ENCODE assay signal across 18 cellular contexts in genomic region chr9:137082925-137083290, GRCh38. TPM values are rescaled to one million over a fixed set of nuclear protein-coding genes. Genes with fewer than 3 reads are reported as not detected.
DNase-seq lines count a peak whose midpoint lies in the region; ATAC-seq, FAIRE-seq and TF ChIP-seq lines count a peak whose summit lies in the region.
"Had no signal": no experiment of that assay in that cellular context is flagged by ENCODE, and none has a peak within 500 bp of the region (broad histone marks: within the 10 kb centered on the region; RNA-seq: fewer than 3 reads in every experiment).

No MANE protein-coding gene starts in this region.

- H3K9me3 Mint-ChIP-seq in IgD-negative memory B cell = no peaks in the 10 kb centered on the region
- H3K9me3 Mint-ChIP-seq in activated T-helper 17 cell treated with anti-CD3 and anti-CD28 coated beads, Interleukin-2, amount 50 U/mL, for 72 hours = no peaks in the 10 kb centered on the region
- H3K9me3 Mint-ChIP-seq: activated naive CD4-positive, alpha-beta T cell treated with anti-CD3 and anti-CD28 coated beads, Interleukin-2, amount 10 ng/mL, durations not matched to agents 7 days and 5 days; CD4-positive, alpha-beta memory T cell; immature natural killer cell had no signal

- DNase-seq in suprapubic skin (ENCODE audit: low spot score in 2 of 2) (no peak), DMS114 treated with DMSO at 0.1 percent for 48 hours (lab: John Stamatoyannopoulos, UW; ENCODE audit: unreplicated experiment) (no peak), midbrain (lab: John Stamatoyannopoulos, UW) (no peak), GM12891 (ENCODE audit: insufficient read length, low spot score) (no peak)
- DNase-seq: activated naive CD4-positive, alpha-beta T cell treated with anti-CD3 and anti-CD28 coated beads, Interleukin-2, amount 10 ng/mL, durations not matched to agents 7 days and 5 days; CD4-positive, alpha-beta memory T cell; H7; immature natural killer cell; NCI-H1105 treated with DMSO at 0.1 percent for 48 hours; NCI-H2227 treated with DMSO at 0.1 percent for 48 hours; stimulated activated naive CD4-positive, alpha-beta T cell treated with Interleukin-2 at 50 U/mL for 16 hours had no signal

- TF ChIP-seq POLR2A in gastroesophageal sphincter (IDR thresholded peaks at IDR 0.05) (no peak), suprapubic skin (IDR thresholded peaks at IDR 0.05) (no peak), GM12891 (IDR thresholded peaks at IDR 0.05; ENCODE audit: low read depth, low read length) (no peak)

- H3K36me3 ChIP-seq in gastroesophageal sphincter = peaks cover 0 to 54% of the 10 kb centered on the region in 2 donors
- H3K36me3 ChIP-seq in suprapubic skin = peaks cover 34% of the 10 kb centered on the region
- H3K36me3 ChIP-seq: cardiac muscle cell had no signal

- H3K4me1 Mint-ChIP-seq in IgD-negative memory B cell = peaks cover 16 to 28% (median 20%) of the 10 kb centered on the region in 3 donors
- H3K4me1 Mint-ChIP-seq in activated T-helper 17 cell treated with anti-CD3 and anti-CD28 coated beads, Interleukin-2, amount 50 U/mL, for 72 hours = peaks cover 17% of the 10 kb centered on the region

- H3K36me3 Mint-ChIP-seq in IgD-negative memory B cell = no peaks in the 10 kb centered on the region
- peaks cover 40% of the 10 kb centered on the region for H3K36me3 Mint-ChIP-seq in activated T-helper 17 cell treated with anti-CD3 and anti-CD28 coated beads, Interleukin-2, amount 50 U/mL, for 72 hours (ENCODE audit: low read depth)
- H3K36me3 Mint-ChIP-seq: immature natural killer cell had no signal

- H3K27me3 ChIP-seq in gastroesophageal sphincter (peaks cover 15% of the 10 kb centered on the region), suprapubic skin (no peaks in the 10 kb centered on the region)

- no peak for FAIRE-seq in GM12891 (lab: Jason Lieb, UNC)

- H3K9me3 ChIP-seq in gastroesophageal sphincter (no peaks in the 10 kb centered on the region), suprapubic skin (no peaks in the 10 kb centered on the region)

- 55% methylated on average over 2 of the region's 8 CpGs; no CpG with 5 or more reads in 1 of the 2 donors for WGBS in gastroesophageal sphincter (ENCODE audit: low coverage in 1 of 2), 2 donors
- whole genome bisulfite sequencing in suprapubic skin = 78% methylated on average over 3 of the region's 8 CpGs

- H3K27ac ChIP-seq in gastroesophageal sphincter (peak overlapping the region in 3 of 4 donors; percentile 72 to 74 (median 74)), suprapubic skin (peak overlapping the region; percentile 96)
- H3K27ac ChIP-seq: cardiac muscle cell had no signal

- H3K4me1 ChIP-seq in gastroesophageal sphincter (peaks cover 0 to 68% (median 31%) of the 10 kb centered on the region in 3 donors), suprapubic skin (peaks cover 69% of the 10 kb centered on the region)

- TF ChIP-seq CTCF in gastroesophageal sphincter (IDR thresholded peaks at IDR 0.05) = no peak
- TF ChIP-seq CTCF in suprapubic skin (IDR thresholded peaks at IDR 0.05) = no peak

- no peak for ATAC-seq in activated T-helper 17 cell treated with anti-CD3 and anti-CD28 coated beads, Interleukin-2, amount 50 U/mL, for 72 hours (replicated peaks)
- ATAC-seq in gastroesophageal sphincter (no peak), HG03439 (IDR thresholded peaks at IDR 0.05; ENCODE audit: unreplicated experiment) (no peak)
- ATAC-seq: activated CD4-positive, CD25-positive, alpha-beta regulatory T cell treated with anti-CD3 and anti-CD28 coated beads, Interleukin-2, amount 50 U/mL, for 24 hours had no signal

- H3K27me3 Mint-ChIP-seq in IgD-negative memory B cell = no peaks in the 10 kb centered on the region
- no peaks in the 10 kb centered on the region for H3K27me3 Mint-ChIP-seq in activated T-helper 17 cell treated with anti-CD3 and anti-CD28 coated beads, Interleukin-2, amount 50 U/mL, for 72 hours
- H3K27me3 Mint-ChIP-seq: activated naive CD4-positive, alpha-beta T cell treated with anti-CD3 and anti-CD28 coated beads, Interleukin-2, amount 10 ng/mL, durations not matched to agents 7 days and 5 days; CD4-positive, alpha-beta memory T cell had no signal

- H3K4me3 ChIP-seq in gastroesophageal sphincter = no peak overlapping the region
- H3K4me3 ChIP-seq in suprapubic skin = no peak overlapping the region
- H3K4me3 ChIP-seq: cardiac muscle cell had no signal

- peak overlapping the region in 1 of 3 donors; percentile 91 for H3K27ac Mint-ChIP-seq in IgD-negative memory B cell
- H3K27ac Mint-ChIP-seq in activated T-helper 17 cell treated with anti-CD3 and anti-CD28 coated beads, Interleukin-2, amount 50 U/mL, for 72 hours = no peak overlapping the region
- H3K27ac Mint-ChIP-seq: activated naive CD4-positive, alpha-beta T cell treated with anti-CD3 and anti-CD28 coated beads, Interleukin-2, amount 10 ng/mL, durations not matched to agents 7 days and 5 days; immature natural killer cell had no signal

- TF ChIP-seq EP300 in gastroesophageal sphincter (IDR thresholded peaks at IDR 0.05) = no peak
- TF ChIP-seq EP300 in suprapubic skin (IDR thresholded peaks at IDR 0.05) = no peak

- peak overlapping the region in 3 of 4 donors; percentile 47 to 100 (median 75) for H3K4me3 Mint-ChIP-seq in IgD-negative memory B cell
- peak overlapping the region; percentile 63 for H3K4me3 Mint-ChIP-seq in activated T-helper 17 cell treated with anti-CD3 and anti-CD28 coated beads, Interleukin-2, amount 50 U/mL, for 72 hours
- H3K4me3 Mint-ChIP-seq: activated naive CD4-positive, alpha-beta T cell treated with anti-CD3 and anti-CD28 coated beads, Interleukin-2, amount 10 ng/mL, durations not matched to agents 7 days and 5 days; CD4-positive, alpha-beta memory T cell; immature natural killer cell had no signal

TF ChIP-seq in GM12891, 5 proteins besides CTCF, POLR2A, EP300 and RAD21:
- TF ChIP-seq TAF1 (IDR thresholded peaks at IDR 0.05; ENCODE audit: low read depth, low read length) = no peak
- no peak for TF ChIP-seq POU2F2 (IDR thresholded peaks at IDR 0.05; ENCODE audit: low read depth, low read length)
- no peak for TF ChIP-seq SPI1 (IDR thresholded peaks at IDR 0.05; ENCODE audit: low read depth, low read length)
- no peak for TF ChIP-seq POLR2AphosphoS5 (IDR thresholded peaks at IDR 0.05; ENCODE audit: low read depth, low read length)

RNA-seq across cellular contexts. Expression of gene MAN1B1, which starts 3.9 kb away (rescaled TPM):
- polyA plus RNA-seq in IgD-negative memory B cell = 27.5 TPM
- total RNA-seq in activated T-helper 17 cell treated with anti-CD3 and anti-CD28 coated beads, Interleukin-2, amount 50 U/mL, for 72 hours = 10 to 100 TPM; 38.2 to 67.6 TPM
- total RNA-seq in gastroesophageal sphincter = 10 to 100 TPM; 26.1 to 30.2 (median 29.3) TPM
- total RNA-seq in suprapubic skin = 10 to 100 TPM; 52.1 to 99.2 (median 63.1) TPM
- polyA plus RNA-seq in GM12891 (2012; ENCODE audit: low read depth, missing spikeins) = 20.4 TPM

RNA-seq across cellular contexts. Expression of gene UAP1L1, which starts 5.6 kb away (rescaled TPM):
- polyA plus RNA-seq in IgD-negative memory B cell = 3.0 TPM
- 10 to 100 TPM; 27.9 to 33.0 TPM for total RNA-seq in activated T-helper 17 cell treated with anti-CD3 and anti-CD28 coated beads, Interleukin-2, amount 50 U/mL, for 72 hours
- 1 to 10 TPM; 4.2 to 7.3 (median 6.0) TPM for total RNA-seq in gastroesophageal sphincter
- 10 to 100 TPM in 1 of 4 donors, 1 to 10 TPM in 3; 5.0 to 10.1 (median 6.8) TPM for total RNA-seq in suprapubic skin
- 6.3 TPM for polyA plus RNA-seq in GM12891 (2012; ENCODE audit: low read depth, missing spikeins)

RNA-seq across cellular contexts. Expression of gene SAPCD2, which starts 12.6 kb away (rescaled TPM):
- polyA plus RNA-seq in IgD-negative memory B cell = 0.38 TPM
- total RNA-seq in activated T-helper 17 cell treated with anti-CD3 and anti-CD28 coated beads, Interleukin-2, amount 50 U/mL, for 72 hours = 10 to 100 TPM in 1 of 2 donors, 1 to 10 TPM in 1; 5.6 to 21.9 TPM
- total RNA-seq in gastroesophageal sphincter (1 to 10 TPM in 1 of 4 donors, under 1 TPM in 3; 0.13 to 1.3 (median 0.19) TPM), suprapubic skin (10 to 100 TPM in 3 of 4 donors, 1 to 10 TPM in 1; 8.2 to 13.6 (median 13.3) TPM)
- polyA plus RNA-seq in GM12891 (2012; ENCODE audit: low read depth, missing spikeins) = 1.3 TPM

RNA-seq across cellular contexts. Expression of gene ENTPD2, which starts 29.0 kb away (rescaled TPM):
- polyA plus RNA-seq in IgD-negative memory B cell = not detected
- under 1 TPM; 0.39 to 0.69 TPM for total RNA-seq in activated T-helper 17 cell treated with anti-CD3 and anti-CD28 coated beads, Interleukin-2, amount 50 U/mL, for 72 hours
- total RNA-seq in gastroesophageal sphincter (1 to 10 TPM in 1 of 4 donors, under 1 TPM in 1, not detected in 2; 0.58 to 1.6 TPM), suprapubic skin (10 to 100 TPM; 13.3 to 20.8 (median 16.7) TPM)
- polyA plus RNA-seq in GM12891 (2012; ENCODE audit: low read depth, missing spikeins) = 5.7 TPM
- total RNA-seq: cardiac muscle cell; CD4-positive, alpha-beta memory T cell; H7; mesenteric fat pad had no signal
- polyA plus RNA-seq: cardiac muscle cell; CD4-positive, alpha-beta memory T cell; immature natural killer cell had no signal

RNA-seq across cellular contexts. Expression of gene DPP7, which starts 31.6 kb away (rescaled TPM):
- 110 TPM for polyA plus RNA-seq in IgD-negative memory B cell
- 100 to 1,000 TPM; 219 to 255 TPM for total RNA-seq in activated T-helper 17 cell treated with anti-CD3 and anti-CD28 coated beads, Interleukin-2, amount 50 U/mL, for 72 hours
- 100 to 1,000 TPM in 3 of 4 donors, 10 to 100 TPM in 1; 74.5 to 124 (median 111) TPM for total RNA-seq in gastroesophageal sphincter
- 100 to 1,000 TPM in 2 of 4 donors, 10 to 100 TPM in 2; 71.4 to 139 (median 96.5) TPM for total RNA-seq in suprapubic skin
- 118 TPM for polyA plus RNA-seq in GM12891 (2012; ENCODE audit: low read depth, missing spikeins)
